In the genomic region with DNA sequence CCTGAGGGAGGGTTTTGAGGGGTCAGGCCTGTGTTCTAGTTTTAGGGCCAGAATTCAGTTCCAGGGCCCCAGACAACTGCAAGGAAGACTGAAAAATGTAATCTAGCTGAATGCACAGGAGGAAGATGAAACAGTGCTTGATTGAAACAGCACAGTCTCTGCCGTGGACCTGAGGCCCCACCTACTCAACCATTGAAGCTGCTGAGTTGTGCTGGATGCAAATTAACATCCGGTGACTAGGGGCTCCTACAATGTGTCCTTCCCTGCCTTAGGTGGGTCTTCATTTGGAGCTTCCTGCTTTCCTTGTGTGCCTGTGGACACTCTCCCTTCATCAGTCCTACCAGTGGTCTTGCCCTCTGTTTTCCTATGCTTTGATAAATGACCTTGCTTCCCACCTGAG, we compare ENCODE assay signal across 12 cellular contexts. TPM values are rescaled to one million over a fixed set of nuclear protein-coding genes. Genes with fewer than 3 reads are reported as not detected.
DNase-seq lines count a peak whose midpoint lies in the region; ATAC-seq and TF ChIP-seq lines count a peak whose summit lies in the region.
"Had no signal": no experiment of that assay in that cellular context is flagged by ENCODE, and none has a peak within 500 bp of the region (broad histone marks: within the 10 kb centered on the region; RNA-seq: fewer than 3 reads in every experiment).

No MANE protein-coding gene starts in this region.

- intact Hi-C loops in Right ventricle myocardium inferior (cut with DNase I) (no loop called here), PC-9 (cut with micrococcal nuclease; ENCODE audit: unreplicated experiment) (no loop called here)

- peaks cover 38% of the 10 kb centered on the region for H3K79me2 ChIP-seq in PC-9 (ENCODE audit: low read depth)

- no peaks in the 10 kb centered on the region for H4K20me1 ChIP-seq in PC-9 (ENCODE audit: insufficient read depth)

- H3K27me3 ChIP-seq in CD4-positive, CD25-positive, alpha-beta regulatory T cell (ENCODE audit: control insufficient read depth, insufficient read depth, low read length): no peaks in the 10 kb centered on the region
- no peaks in the 10 kb centered on the region for H3K27me3 ChIP-seq in PC-9 (ENCODE audit: insufficient read depth, low read depth)

- H3K36me3 ChIP-seq in CD4-positive, CD25-positive, alpha-beta regulatory T cell (ENCODE audit: control insufficient read depth, insufficient read depth, low read length): peaks cover 7% of the 10 kb centered on the region
- H3K36me3 ChIP-seq in PC-9 (ENCODE audit: low read depth): no peaks in the 10 kb centered on the region

- peak overlapping the region; percentile 25 for H3K27ac ChIP-seq in CD4-positive, CD25-positive, alpha-beta regulatory T cell (ENCODE audit: insufficient read depth, low read length, poor library complexity, severe bottlenecking)
- no peak overlapping the region for H3K27ac ChIP-seq in PC-9

- BruUV-seq in PC-9 (replicated peaks; lab: Mats Ljungman, UMichigan): no TSS peak

- no peak overlapping the region for H3K4me2 ChIP-seq in PC-9

- H3K4me3 Mint-ChIP-seq in CD4-positive, CD25-positive, alpha-beta regulatory T cell: peak overlapping the region in 3 of 4 donors; percentile 15 to 78 (median 64)
- H3K4me3 Mint-ChIP-seq in T-helper 2 cell treated with Interferon-gamma antibody and Interleukin-4, amounts not matched to agents 5 μg/mL and 100 μg/mL, for 36 hours: peak overlapping the region; percentile 23

- H3F3A ChIP-seq in PC-9 (ENCODE audit: insufficient read depth, low read depth): no peaks in the 10 kb centered on the region

- H3K9me2 ChIP-seq in PC-9 (ENCODE audit: insufficient read depth): no peaks in the 10 kb centered on the region

- H2AFZ ChIP-seq in PC-9: no peak overlapping the region

- no peak for TF ChIP-seq CTCF in PC-9 (conservative IDR thresholded peaks at IDR 0.05)

- H3K4me3 ChIP-seq in CD4-positive, CD25-positive, alpha-beta regulatory T cell (ENCODE audit: low read depth, low read length): peak overlapping the region; percentile 2
- no peak overlapping the region for H3K4me3 ChIP-seq in PC-9

- H3K27ac Mint-ChIP-seq in CD4-positive, CD25-positive, alpha-beta regulatory T cell: peak overlapping the region in 2 of 3 donors; percentile 60 to 87
- H3K27ac Mint-ChIP-seq in T-helper 2 cell treated with Interferon-gamma antibody and Interleukin-4, amounts not matched to agents 5 μg/mL and 100 μg/mL, for 36 hours: peak overlapping the region; percentile 38

- peaks cover 33 to 77% (median 61%) of the 10 kb centered on the region in 4 donors for H3K4me1 Mint-ChIP-seq in CD4-positive, CD25-positive, alpha-beta regulatory T cell
- H3K4me1 Mint-ChIP-seq in T-helper 2 cell treated with Interferon-gamma antibody and Interleukin-4, amounts not matched to agents 5 μg/mL and 100 μg/mL, for 36 hours (ENCODE audit: low read depth): peaks cover 54% of the 10 kb centered on the region

- no peaks in the 10 kb centered on the region for H3K27me3 Mint-ChIP-seq in CD4-positive, CD25-positive, alpha-beta regulatory T cell
- H3K27me3 Mint-ChIP-seq in T-helper 2 cell treated with Interferon-gamma antibody and Interleukin-4, amounts not matched to agents 5 μg/mL and 100 μg/mL, for 36 hours (ENCODE audit: low read depth): no peaks in the 10 kb centered on the region

- POLR2A ChIA-PET in PC-9 (lab: Charles Lee; ENCODE audit: unreplicated experiment): interaction anchor here (0.5 kb wide), 1 partner anchor 31 kb away, joined by 3 read pairs; no protein-coding TSS in a partner anchor

- CTCF ChIA-PET in PC-9 (lab: Charles Lee): no interaction called here

- H3K9me3 Mint-ChIP-seq in CD4-positive, CD25-positive, alpha-beta regulatory T cell: no peaks in the 10 kb centered on the region
- H3K9me3 Mint-ChIP-seq in T-helper 2 cell treated with Interferon-gamma antibody and Interleukin-4, amounts not matched to agents 5 μg/mL and 100 μg/mL, for 36 hours: no peaks in the 10 kb centered on the region

- H3K9me3 ChIP-seq in CD4-positive, CD25-positive, alpha-beta regulatory T cell (ENCODE audit: control insufficient read depth in 2 of 2, low read length in 2 of 2): no peaks in the 10 kb centered on the region
- H3K9me3 ChIP-seq in PC-9 (ENCODE audit: insufficient read depth, low read depth): no peaks in the 10 kb centered on the region

- peak in 1 of 3 donors; percentile 66 for DNase-seq in CD4-positive, CD25-positive, alpha-beta regulatory T cell
- DNase-seq in T-helper 2 cell treated with Interferon-gamma antibody and Interleukin-4, amounts not matched to agents 5 μg/mL and 100 μg/mL, for 36 hours (ENCODE audit: low spot score): no peak
- DNase-seq in Right ventricle myocardium inferior (ENCODE audit: missing footprints): no peak
- DNase-seq in NCI-H226: no peak
- no peak for DNase-seq in T-helper 9 cell
- DNase-seq in PC-9: no peak
- DNase-seq: activated CD8-positive, alpha-beta memory T cell treated with anti-CD3 and anti-CD28 coated beads, Interleukin-2, amount 50 U/mL, for 48 hours; DMS153; NCI-H1105; right cardiac atrium had no signal

- peak; percentile 76 to 78 for ATAC-seq in CD4-positive, CD25-positive, alpha-beta regulatory T cell (ENCODE audit: low read depth in 2 of 2)
- ATAC-seq in GM18907 (IDR thresholded peaks at IDR 0.05; ENCODE audit: unreplicated experiment) (peak; percentile 89), HG02884 (IDR thresholded peaks at IDR 0.05; ENCODE audit: unreplicated experiment) (peak; percentile 86), Right ventricle myocardium inferior (no peak)

- H3K36me3 Mint-ChIP-seq in CD4-positive, CD25-positive, alpha-beta regulatory T cell: peaks cover 19% of the 10 kb centered on the region
- H3K36me3 Mint-ChIP-seq in T-helper 2 cell treated with Interferon-gamma antibody and Interleukin-4, amounts not matched to agents 5 μg/mL and 100 μg/mL, for 36 hours (ENCODE audit: low read depth): peaks cover 35% of the 10 kb centered on the region

- peaks cover 54% of the 10 kb centered on the region for H3K4me1 ChIP-seq in CD4-positive, CD25-positive, alpha-beta regulatory T cell (ENCODE audit: control insufficient read depth, insufficient read depth, low read length, poor library complexity, severe bottlenecking)
- no peaks in the 10 kb centered on the region for H3K4me1 ChIP-seq in PC-9 (replicated peaks; ENCODE audit: insufficient read depth)

RNA-seq across cellular contexts. Expression of gene GLRX3, which starts 5.7 kb away (rescaled TPM):
- total RNA-seq in CD4-positive, CD25-positive, alpha-beta regulatory T cell: 41.4 TPM
- polyA plus RNA-seq in CD4-positive, CD25-positive, alpha-beta regulatory T cell: 100 to 1,000 TPM in 1 of 4 donors, 10 to 100 TPM in 3; 79.5 to 123 (median 98.2) TPM
- total RNA-seq in Right ventricle myocardium inferior (74.3 TPM), PC-9 (2021) (69.0 and 78.0 TPM in 2 replicates)

RNA-seq across cellular contexts. Expression of gene C10orf143, which starts 31.2 kb away (rescaled TPM):
- 7.7 TPM for total RNA-seq in CD4-positive, CD25-positive, alpha-beta regulatory T cell
- polyA plus RNA-seq in CD4-positive, CD25-positive, alpha-beta regulatory T cell: 10 to 100 TPM; 20.2 to 28.9 (median 24.1) TPM
- 1.4 TPM for total RNA-seq in Right ventricle myocardium inferior
- 2.8 and 3.5 TPM in 2 replicates for total RNA-seq in PC-9 (2021)
